22 cellular contexts compared by ENCODE assay signal in the genomic region with DNA sequence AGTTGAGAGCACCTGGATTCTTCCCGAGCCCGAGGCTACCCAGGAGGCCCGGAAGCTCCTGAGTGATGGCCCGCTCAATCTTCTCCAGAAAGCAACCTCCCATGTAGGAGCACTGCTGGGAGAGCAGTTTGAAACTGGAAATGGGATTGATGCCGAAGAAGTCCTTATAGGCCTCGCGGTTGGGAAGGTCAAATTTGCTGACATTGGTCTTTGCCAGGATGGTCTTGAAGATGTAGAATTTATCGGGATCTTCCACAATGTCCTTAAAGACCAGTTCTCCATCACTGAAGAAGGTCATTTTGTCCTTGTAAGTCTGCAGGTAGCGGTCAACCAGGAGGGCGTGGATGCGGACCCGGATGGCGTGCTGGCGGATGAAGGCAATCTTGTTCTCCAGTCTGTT. TPM values are rescaled to one million over a fixed set of nuclear protein-coding genes. Genes with fewer than 3 reads are reported as not detected.
DNase-seq lines count a peak whose midpoint lies in the region; ATAC-seq and TF ChIP-seq lines count a peak whose summit lies in the region.
"Had no signal": no experiment of that assay in that cellular context is flagged by ENCODE, and none has a peak within 500 bp of the region (broad histone marks: within the 10 kb centered on the region; RNA-seq: fewer than 3 reads in every experiment).

No MANE protein-coding gene starts in this region.

- no peak for TF ChIP-seq RAD21 in IMR-90 (IDR thresholded peaks at IDR 0.05; ENCODE audit: low read length)

- ATAC-seq in IMR-90 (ENCODE audit: low read depth), result no peak
- ATAC-seq: GM23338, HCT116 had no signal

- intact Hi-C loops in IMR-90 (cut with micrococcal nuclease), result no loop called here

- no peak overlapping the region for H3K4me3 ChIP-seq in BLaER1
- H3K4me3 ChIP-seq in IMR-90 (ENCODE audit: insufficient read depth, low read depth, low read length), result no peak overlapping the region
- no peak overlapping the region for H3K4me3 ChIP-seq in osteoblast (ENCODE audit: insufficient read depth, low read length)
- no peak overlapping the region for H3K4me3 ChIP-seq in skeletal muscle tissue (ENCODE audit: low read length in 3 of 3)
- H3K4me3 ChIP-seq: GM23338 had no signal

- H4K20me1 ChIP-seq in BLaER1 (no peaks in the 10 kb centered on the region), IMR-90 (ENCODE audit: insufficient read depth, low read length) (no peaks in the 10 kb centered on the region), osteoblast (ENCODE audit: insufficient read depth, low read length) (no peaks in the 10 kb centered on the region)

- no peak overlapping the region for H3K4ac ChIP-seq in IMR-90 (ENCODE audit: low read depth, low read length)

- H3K14ac ChIP-seq in IMR-90 (replicated peaks; ENCODE audit: low read depth, low read length), result no peak overlapping the region

- H2BK5ac ChIP-seq in IMR-90 (ENCODE audit: low read depth, low read length, poor library complexity, severe bottlenecking), result no peak overlapping the region

- no peaks in the 10 kb centered on the region for H3K9me3 ChIP-seq in BLaER1
- H3K9me3 ChIP-seq in IMR-90 (ENCODE audit: control insufficient read depth, insufficient read depth, low read length), result no peaks in the 10 kb centered on the region
- H3K9me3 ChIP-seq in osteoblast (ENCODE audit: low read depth, low read length), result no peaks in the 10 kb centered on the region
- no peaks in the 10 kb centered on the region for H3K9me3 ChIP-seq in skeletal muscle tissue (ENCODE audit: control insufficient read depth in 3 of 3, low read length in 3 of 3)
- H3K9me3 ChIP-seq: BE2C had no signal

- H3K36me3 ChIP-seq in BLaER1 (no peaks in the 10 kb centered on the region), IMR-90 (ENCODE audit: control insufficient read depth, insufficient read depth, low read length) (no peaks in the 10 kb centered on the region), osteoblast (ENCODE audit: insufficient read depth, low read length) (no peaks in the 10 kb centered on the region), skeletal muscle tissue (ENCODE audit: control insufficient read depth in 3 of 3, insufficient read depth in 3 of 3, low read length in 3 of 3) (peaks cover 30 to 53% (median 30%) of the 10 kb centered on the region in 3 donors)
- H3K36me3 ChIP-seq: BE2C had no signal

- WGBS in IMR-90 (ENCODE audit: extremely low coverage in 2 of 2, insufficient read length in 1 of 2), 2 experiments, result 98% methylated on average over 6 of the region's 14 CpGs; no CpG with 5 or more reads in 1 of the 2 experiments

- H3K4me1 ChIP-seq in BLaER1 (peaks cover 60% of the 10 kb centered on the region), IMR-90 (ENCODE audit: control insufficient read depth, insufficient read depth, low read length) (no peaks in the 10 kb centered on the region), osteoblast (ENCODE audit: insufficient read depth, low read length) (no peaks in the 10 kb centered on the region), skeletal muscle tissue (ENCODE audit: control insufficient read depth in 3 of 3, insufficient read depth in 3 of 3, low read length in 3 of 3) (peaks cover 16 to 27% (median 21%) of the 10 kb centered on the region in 3 donors)
- H3K4me1 ChIP-seq: BE2C had no signal

- no TSS peak for BruUV-seq in IMR-90 (replicated peaks; lab: Mats Ljungman, UMichigan)

- H4K5ac ChIP-seq in IMR-90 (ENCODE audit: low read depth, low read length), result no peak overlapping the region

- no peak for DNase-seq in IMR-90
- DNase-seq in osteoblast (ENCODE audit: insufficient read length, low spot score, missing footprints), result peak; percentile 46
- no peak for DNase-seq in GM13976 (ENCODE audit: low spot score)
- DNase-seq in AG08396 (ENCODE audit: low spot score), result no peak
- no peak for DNase-seq in NCI-H1436 treated with DMSO at 0.1 percent for 48 hours (lab: John Stamatoyannopoulos, UW)
- DNase-seq: AML-193; BE2C; Calu3; CD4-positive, alpha-beta T cell; COR-L47; DMS53; DMS79 treated with DMSO at 0.1 percent for 48 hours; GF-D8; H9 had no signal

- H2BK120ac ChIP-seq in IMR-90 (ENCODE audit: low read depth, low read length), result no peak overlapping the region

- H2AFZ ChIP-seq in IMR-90 (replicated peaks; ENCODE audit: low read length, poor library complexity) (peak overlapping the region; percentile 29), osteoblast (ENCODE audit: low read length) (no peak overlapping the region)
- H2AFZ ChIP-seq: GM23338 had no signal

- H3K27ac ChIP-seq in BLaER1 (no peak overlapping the region), IMR-90 (ENCODE audit: insufficient read depth, low read length) (no peak overlapping the region), osteoblast (ENCODE audit: low read depth, low read length) (no peak overlapping the region), skeletal muscle tissue (ENCODE audit: low read depth, low read length) (no peak overlapping the region)
- H3K27ac ChIP-seq: C4-2B had no signal

- TF ChIP-seq CTCF in IMR-90 (conservative IDR thresholded peaks at IDR 0.05; ENCODE audit: low read depth, low read length) (no peak), osteoblast (IDR thresholded peaks at IDR 0.05; ENCODE audit: extremely low read depth, low read depth, low read length) (no peak), GM13976 (IDR thresholded peaks at IDR 0.05; ENCODE audit: borderline replicate concordance, control extremely low read depth, extremely low read depth, insufficient read depth, missing control alignments) (no peak)

- H3K23ac ChIP-seq in IMR-90 (ENCODE audit: low read depth, low read length), result no peak overlapping the region

- H2BK20ac ChIP-seq in IMR-90 (ENCODE audit: low read depth, low read length), result no peak overlapping the region

- H4K91ac ChIP-seq in IMR-90 (ENCODE audit: insufficient read depth, low read depth, low read length), result no peak overlapping the region

- dilution Hi-C loops in IMR-90 (cut with HindIII; ENCODE audit: low sequenced_read_pairs, unreplicated experiment), result no loop called here

- in situ Hi-C loops in IMR-90 (cut with MboI; ENCODE audit: low sequenced_read_pairs) (no loop called here), GM13976 (cut with MboI; ENCODE audit: low sequenced_read_pairs, unreplicated experiment) (no loop called here)

- H2AK9ac ChIP-seq in IMR-90 (replicated peaks; ENCODE audit: low read depth, low read length, poor library complexity), result peak overlapping the region; percentile 29

- CTCF ChIA-PET in IMR-90 (lab: Yijun Ruan, JAX), result no interaction called here

- H3K79me2 ChIP-seq in osteoblast (ENCODE audit: insufficient read depth, low read length), result no peaks in the 10 kb centered on the region

- no peak for TF ChIP-seq POLR2A in IMR-90 (IDR thresholded peaks at IDR 0.05; ENCODE audit: low read depth, low read length)

- H3K79me1 ChIP-seq in IMR-90 (ENCODE audit: low read depth in 1 of 2, low read length in 2 of 2), result no peaks in the 10 kb centered on the region

- H3K4me2 ChIP-seq in BLaER1, result peak overlapping the region; percentile 64
- no peak overlapping the region for H3K4me2 ChIP-seq in IMR-90 (ENCODE audit: low read depth, low read length)
- H3K4me2 ChIP-seq in osteoblast (ENCODE audit: insufficient read depth, low read length), result no peak overlapping the region
- H3K4me2 ChIP-seq: GM23338 had no signal

- H3K56ac ChIP-seq in IMR-90 (ENCODE audit: extremely low read depth, insufficient read depth, low read length), result no peak overlapping the region

- H3K18ac ChIP-seq in IMR-90 (ENCODE audit: low read depth, low read length), result no peak overlapping the region

- POLR2A ChIA-PET in IMR-90 (lab: Charles Lee; ENCODE audit: unreplicated experiment), result no interaction called here

- no peak overlapping the region for H2AK5ac ChIP-seq in IMR-90 (ENCODE audit: low read depth, low read length)

- H4K8ac ChIP-seq in IMR-90 (ENCODE audit: low read depth in 2 of 2, low read length in 2 of 2), result no peak overlapping the region

- H3K9ac ChIP-seq in BLaER1 (no peak overlapping the region), IMR-90 (ENCODE audit: low read depth, low read length) (no peak overlapping the region), skeletal muscle tissue (ENCODE audit: low read depth in 1 of 3, low read length in 3 of 3) (peak overlapping the region in 2 of 3 donors; percentile 10 to 47)

- no peaks in the 10 kb centered on the region for H3K27me3 ChIP-seq in BLaER1
- H3K27me3 ChIP-seq in IMR-90 (ENCODE audit: control insufficient read depth, insufficient read depth, low read length), result peaks cover 4% of the 10 kb centered on the region; the same call in 1 of the 2 replicates
- peaks cover 7% of the 10 kb centered on the region for H3K27me3 ChIP-seq in osteoblast (ENCODE audit: insufficient read depth, low read length)
- H3K27me3 ChIP-seq in skeletal muscle tissue (ENCODE audit: control insufficient read depth in 3 of 3, insufficient read depth in 3 of 3, low read length in 3 of 3), result no peaks in the 10 kb centered on the region
- H3K27me3 ChIP-seq: BE2C had no signal

- no peaks in the 10 kb centered on the region; the same call in 1 of the 2 replicates for H3K9me1 ChIP-seq in IMR-90 (ENCODE audit: insufficient read depth, low read length)

- no peak overlapping the region for H2BK15ac ChIP-seq in IMR-90 (ENCODE audit: low read depth, low read length)

TF ChIP-seq in IMR-90, 13 proteins besides CTCF, POLR2A, EP300 and RAD21:
- TF ChIP-seq MAZ (IDR thresholded peaks at IDR 0.05; ENCODE audit: borderline replicate concordance, low read depth, low read length), result no peak
- no peak for TF ChIP-seq USF2 (IDR thresholded peaks at IDR 0.05; ENCODE audit: low read depth, low read length)
- peak; percentile 37; the same call in 1 of the 2 replicates for TF ChIP-seq MAFK (IDR thresholded peaks at IDR 0.05; ENCODE audit: low read depth, low read length)
- TF ChIP-seq BHLHE40 (IDR thresholded peaks at IDR 0.05; ENCODE audit: low read depth, low read length), result no peak

RNA-seq across cellular contexts. Expression of gene SRL, which starts 49.7 kb away (rescaled TPM):
- total RNA-seq in IMR-90 (2012; rRNA removed) (under 0.01 TPM in 1 of 2 replicates, not detected in the other), osteoblast (not detected in 2 replicates), skeletal muscle tissue (230 TPM)
- polyA plus RNA-seq in IMR-90 (2012; rRNA removed), result 0.04 and 0.14 TPM in 2 replicates
- 0.08 TPM in 2 replicates for polyA plus RNA-seq in IMR-90 (2012; cell fraction: cytosol; rRNA removed)
- polyA plus RNA-seq in IMR-90 (2012; cell fraction: nucleus; rRNA removed; ENCODE audit: low replicate concordance), result 0.04 and 0.13 TPM in 2 replicates
- total RNA-seq: A172; Calu3; CD4-positive, alpha-beta T cell; Daoy; GM23338; H4; H9 had no signal
- polyA plus RNA-seq: GM23338 had no signal

Comparison
In these comparisons a context has a peak if more than half of its experiments do, and no peak if none do; other contexts are left out.
1. H3K9ac ChIP-seq: peak in skeletal muscle tissue (2 of 3); none in BLaER1 (single experiment) and IMR-90 (single experiment).
2. RNA of gene SRL, which starts 49.7 kb away (total RNA-seq): 230 TPM in skeletal muscle tissue (single experiment); under 0.01 TPM in IMR-90 and not detected in osteoblast; every median in the first group is over 100 times any median in the second.